Comparison of ENCODE assay signal across 8 cellular contexts in genomic region chrX:46572295-46572936, GRCh38. TPM values are rescaled to one million over a fixed set of nuclear protein-coding genes. Genes with fewer than 3 reads are reported as not detected.
DNase-seq lines count a peak whose midpoint lies in the region; ATAC-seq, FAIRE-seq and TF ChIP-seq lines count a peak whose summit lies in the region.

No MANE protein-coding gene starts in this region.

- H3K9me3 ChIP-seq in HepG2 (ENCODE audit: low read length) (no peaks in the 10 kb centered on the region), right lobe of liver (no peaks in the 10 kb centered on the region), gastroesophageal sphincter (no peaks in the 10 kb centered on the region)

- H3K4me3 ChIP-seq in HepG2 (replicated peaks in 1 of 3; ENCODE audit: insufficient read depth in 1 of 3, low read depth in 2 of 3, low read length in 3 of 3) = peak overlapping the region in 1 of 3 experiments; percentile 63; a peak in 2 of 6 replicates
- H3K4me3 ChIP-seq in right lobe of liver = no peak overlapping the region
- no peak overlapping the region for H3K4me3 ChIP-seq in gastroesophageal sphincter
- no peak overlapping the region for H3K4me3 ChIP-seq in brain microvascular endothelial cell (ENCODE audit: low read depth, low read length)

- H3K27ac ChIP-seq in HepG2 (ENCODE audit: extremely low read length, insufficient read depth, low read length) (no peak overlapping the region), right lobe of liver (no peak overlapping the region), gastroesophageal sphincter (peak overlapping the region in 1 of 4 donors; percentile 72), brain microvascular endothelial cell (no peak overlapping the region)

- peak overlapping the region; percentile 83 for H2AFZ ChIP-seq in HepG2 (ENCODE audit: low read length)

- H3K27me3 ChIP-seq in HepG2 (ENCODE audit: control insufficient read depth in 1 of 2, insufficient read depth in 2 of 2, low read length in 2 of 2) = no peaks in the 10 kb centered on the region
- H3K27me3 ChIP-seq in right lobe of liver = no peaks in the 10 kb centered on the region
- peaks cover 9% of the 10 kb centered on the region for H3K27me3 ChIP-seq in gastroesophageal sphincter
- H3K27me3 ChIP-seq in brain microvascular endothelial cell (replicated peaks) = no peaks in the 10 kb centered on the region

- H3K79me2 ChIP-seq in HepG2 (ENCODE audit: insufficient read depth, low read length) = peaks cover 14% of the 10 kb centered on the region

- intact Hi-C loops in HepG2 (cut with micrococcal nuclease; ENCODE audit: unreplicated experiment) = loop anchor here (5.0 kb wide), 1 partner anchor 70 kb away; no protein-coding TSS in a partner anchor
- intact Hi-C loops in right lobe of liver (cut with DNase I) = no loop called here

- CTCF ChIA-PET in HepG2 (lab: Yijun Ruan, JAX; ENCODE audit: low intra/inter-chr PET ratio, low total read pairs) = interaction anchor here (1.0 kb wide), 1 partner anchor 18 kb away, joined by 3 read pairs; no protein-coding TSS in a partner anchor

- no peaks in the 10 kb centered on the region for H3K36me3 ChIP-seq in HepG2 (replicated peaks in 1 of 2; ENCODE audit: control insufficient read depth in 1 of 2, insufficient read depth in 2 of 2, low read length in 2 of 2)
- no peaks in the 10 kb centered on the region for H3K36me3 ChIP-seq in right lobe of liver
- H3K36me3 ChIP-seq in gastroesophageal sphincter = no peaks in the 10 kb centered on the region
- no peaks in the 10 kb centered on the region for H3K36me3 ChIP-seq in brain microvascular endothelial cell (replicated peaks)

- TF ChIP-seq POLR2A in HepG2 (IDR thresholded peaks at IDR 0.05; ENCODE audit: insufficient read depth in 1 of 2, low read depth in 2 of 2, low read length in 2 of 2) (no peak), right lobe of liver (IDR thresholded peaks at IDR 0.05) (no peak), gastroesophageal sphincter (IDR thresholded peaks at IDR 0.05) (no peak)

- TF ChIP-seq CTCF in HepG2 (CRISPR knock-in tag; IDR thresholded peaks at IDR 0.05) = no peak
- TF ChIP-seq CTCF in right lobe of liver (IDR thresholded peaks at IDR 0.05) = peak in 1 of 4 donors; percentile 3
- TF ChIP-seq CTCF in gastroesophageal sphincter (IDR thresholded peaks at IDR 0.05) = no peak
- no peak for TF ChIP-seq CTCF in brain microvascular endothelial cell (IDR thresholded peaks at IDR 0.05; ENCODE audit: low read depth, low read length, missing control alignments)

- peak overlapping the region; percentile 82 for H3K4me2 ChIP-seq in HepG2 (ENCODE audit: low read depth, low read length)

- TF ChIP-seq EP300 in HepG2 (IDR thresholded peaks at IDR 0.05; ENCODE audit: low read depth in 2 of 2, low read length in 2 of 2) (no peak), HepG2 (CRISPR knock-in tag; IDR thresholded peaks at IDR 0.05; ENCODE audit: borderline replicate concordance) (no peak), gastroesophageal sphincter (IDR thresholded peaks at IDR 0.05) (no peak)

- ATAC-seq in HepG2 (no peak), right lobe of liver (no peak), HG03097 (IDR thresholded peaks at IDR 0.05; ENCODE audit: low FRiP score, unreplicated experiment) (peak; percentile 37), gastroesophageal sphincter (no peak)

- no peak overlapping the region for H3K9ac ChIP-seq in HepG2 (ENCODE audit: insufficient read depth, low read depth, low read length)

- 68% methylated on average over 5 of the region's 5 CpGs for WGBS in HepG2 (ENCODE audit: low lambda C conversion rate)
- 57% methylated on average over 5 of the region's 5 CpGs for WGBS in right lobe of liver (ENCODE audit: insufficient coverage, low coverage, low lambda C conversion rate, missing lambda C conversion rate)
- 62 to 85% methylated on average over 3 to 5 of the region's 5 CpGs for WGBS in gastroesophageal sphincter (ENCODE audit: low coverage in 1 of 2), 2 donors

- no peaks in the 10 kb centered on the region for H4K20me1 ChIP-seq in HepG2 (ENCODE audit: insufficient read depth, low read length)

- no peak for DNase-seq in HepG2 (ENCODE audit: low spot score)
- DNase-seq in right lobe of liver = no peak
- DNase-seq in T-helper 22 cell (ENCODE audit: low read depth) = peak; percentile 34
- DNase-seq in stimulated activated CD8-positive, alpha-beta memory T cell treated with anti-CD3 and anti-CD28 coated beads, Interleukin-4, amount 100 ng/mL, for 48 hours = peak; percentile 52
- DNase-seq in foreskin melanocyte = no peak
- no peak for DNase-seq in brain microvascular endothelial cell

- no TSS peak for BruUV-seq in HepG2 (replicated peaks; lab: Mats Ljungman, UMichigan)

- no peak for FAIRE-seq in HepG2 (lab: Jason Lieb, UNC)

- peaks cover 39% of the 10 kb centered on the region for H3K4me1 ChIP-seq in HepG2 (ENCODE audit: insufficient read depth, low read length)
- H3K4me1 ChIP-seq in right lobe of liver = peaks cover 0 to 3% (median 0%) of the 10 kb centered on the region in 4 donors
- H3K4me1 ChIP-seq in gastroesophageal sphincter = peaks cover 0 to 15% (median 0%) of the 10 kb centered on the region in 3 donors

- POLR2A ChIA-PET in HepG2 (lab: Yijun Ruan, JAX) = no interaction called here

- in situ Hi-C loops in HepG2 (cut with HindIII; ENCODE audit: extremely low pct_ligation_motif_present, low pct_unique_long_range_greater_than_20kb) = no loop called here
- in situ Hi-C loops in brain microvascular endothelial cell (cut with HindIII; ENCODE audit: low pct_ligation_motif_present, low sequenced_read_pairs) = no loop called here

- TF ChIP-seq RAD21 in HepG2 (CRISPR knock-in tag; IDR thresholded peaks at IDR 0.05) = no peak

TF ChIP-seq in HepG2, 621 proteins besides CTCF, POLR2A, EP300 and RAD21 (continues in another document):
- TF ChIP-seq ZNF12 (CRISPR knock-in tag; IDR thresholded peaks at IDR 0.05) (0 out of 2 replicates have a peak, but pooled peaks have one; percentile 13), TMF1 (CRISPR knock-in tag; IDR thresholded peaks at IDR 0.05; ENCODE audit: low read depth) (no peak)

RNA-seq across cellular contexts. Expression of gene CHST7, which starts 1.1 kb away (rescaled TPM):
- total RNA-seq in HepG2 (2016; rRNA removed; fragmentation: Illumina TruSeq; extraction: Trizol) (2.6 and 5.2 TPM in 2 replicates), right lobe of liver (1 to 10 TPM; 4.8 to 7.1 (median 5.7) TPM), gastroesophageal sphincter (10 to 100 TPM; 12.1 to 22.3 (median 18.3) TPM)
- 1.1 and 1.3 TPM in 2 replicates for total RNA-seq in HepG2 (2016; cell fraction: cytosol; rRNA removed; fragmentation: Illumina TruSeq; extraction: Trizol; ENCODE audit: low read depth)
- 2.8 and 5.0 TPM in 2 replicates for total RNA-seq in HepG2 (2016; cell fraction: insoluble cytoplasmic fraction; rRNA removed; fragmentation: Illumina TruSeq; extraction: Trizol)
- total RNA-seq in HepG2 (2016; cell fraction: membrane; rRNA removed; fragmentation: Illumina TruSeq; extraction: Trizol) = 1.9 and 2.2 TPM in 2 replicates
- 3.6 and 5.2 TPM in 2 replicates for total RNA-seq in HepG2 (2016; cell fraction: nucleus; rRNA removed; fragmentation: Illumina TruSeq; extraction: Trizol)
- polyA plus RNA-seq in HepG2 (2011; rRNA removed) = 2.4 and 2.8 TPM in 2 replicates
- 3.3 and 4.2 TPM in 2 replicates for polyA plus RNA-seq in HepG2 (2011; cell fraction: cytosol; rRNA removed)
- 2.5 and 3.6 TPM in 2 replicates for polyA plus RNA-seq in HepG2 (2011; cell fraction: nucleus; rRNA removed)
- 2.3 and 2.6 TPM in 2 replicates for polyA plus RNA-seq in HepG2 (2012)
- 0.46 and 0.62 TPM in 2 replicates for polyA plus RNA-seq in HepG2 (2016; cell fraction: cytosol; fragmentation: Illumina TruSeq; extraction: Trizol; ENCODE audit: low read depth)
- 1.7 and 2.0 TPM in 2 replicates for polyA plus RNA-seq in HepG2 (2016; cell fraction: insoluble cytoplasmic fraction; fragmentation: Illumina TruSeq; extraction: Trizol; ENCODE audit: low read depth)
- polyA plus RNA-seq in HepG2 (2016; cell fraction: membrane; fragmentation: Illumina TruSeq; extraction: Trizol; ENCODE audit: low read depth) = 0.87 and 0.94 TPM in 2 replicates
- 3.1 and 3.3 TPM in 2 replicates for polyA plus RNA-seq in HepG2 (2016; cell fraction: nucleus; fragmentation: Illumina TruSeq; extraction: Trizol; ENCODE audit: insufficient read depth, low read depth)
- polyA minus RNA-seq in HepG2 (2011; rRNA and poly(A)+ RNA removed; ENCODE audit: low replicate concordance) = 0.07 and 5.7 TPM in 2 replicates
- 2.6 and 4.3 TPM in 2 replicates for polyA minus RNA-seq in HepG2 (2011; cell fraction: cytosol; rRNA and poly(A)+ RNA removed)
- 3.5 and 4.4 TPM in 2 replicates for polyA minus RNA-seq in HepG2 (2011; cell fraction: nucleus; rRNA and poly(A)+ RNA removed)

RNA-seq across cellular contexts. Expression of gene ZNF674, which starts 27.2 kb away (rescaled TPM):
- total RNA-seq in HepG2 (2016; rRNA removed; fragmentation: Illumina TruSeq; extraction: Trizol) (3.5 and 4.2 TPM in 2 replicates), right lobe of liver (1 to 10 TPM in 5 of 6 experiments, under 1 TPM in 1; 0.86 to 3.1 (median 2.2) TPM), gastroesophageal sphincter (1 to 10 TPM; 3.1 to 5.7 (median 5.5) TPM)
- total RNA-seq in HepG2 (2016; cell fraction: cytosol; rRNA removed; fragmentation: Illumina TruSeq; extraction: Trizol; ENCODE audit: low read depth) = 0.35 and 1.0 TPM in 2 replicates
- total RNA-seq in HepG2 (2016; cell fraction: insoluble cytoplasmic fraction; rRNA removed; fragmentation: Illumina TruSeq; extraction: Trizol) = 2.6 and 4.7 TPM in 2 replicates
- 1.1 and 1.5 TPM in 2 replicates for total RNA-seq in HepG2 (2016; cell fraction: membrane; rRNA removed; fragmentation: Illumina TruSeq; extraction: Trizol)
- total RNA-seq in HepG2 (2016; cell fraction: nucleus; rRNA removed; fragmentation: Illumina TruSeq; extraction: Trizol) = 2.3 and 4.8 TPM in 2 replicates
- 2.9 and 4.0 TPM in 2 replicates for polyA plus RNA-seq in HepG2 (2011; rRNA removed)
- 1.3 and 2.6 TPM in 2 replicates for polyA plus RNA-seq in HepG2 (2011; cell fraction: cytosol; rRNA removed)
- 4.5 and 5.2 TPM in 2 replicates for polyA plus RNA-seq in HepG2 (2011; cell fraction: nucleus; rRNA removed)
- polyA plus RNA-seq in HepG2 (2012) = 1.7 and 2.4 TPM in 2 replicates
- polyA plus RNA-seq in HepG2 (2016; cell fraction: cytosol; fragmentation: Illumina TruSeq; extraction: Trizol; ENCODE audit: low read depth) = 0.17 and 0.28 TPM in 2 replicates
- polyA plus RNA-seq in HepG2 (2016; cell fraction: insoluble cytoplasmic fraction; fragmentation: Illumina TruSeq; extraction: Trizol; ENCODE audit: low read depth) = 2.6 and 3.3 TPM in 2 replicates
- polyA plus RNA-seq in HepG2 (2016; cell fraction: membrane; fragmentation: Illumina TruSeq; extraction: Trizol; ENCODE audit: low read depth) = 0.33 and 0.52 TPM in 2 replicates
- 5.1 and 5.8 TPM in 2 replicates for polyA plus RNA-seq in HepG2 (2016; cell fraction: nucleus; fragmentation: Illumina TruSeq; extraction: Trizol; ENCODE audit: insufficient read depth, low read depth)
- 9.1 and 19.5 TPM in 2 replicates for polyA minus RNA-seq in HepG2 (2011; rRNA and poly(A)+ RNA removed; ENCODE audit: low replicate concordance)
- polyA minus RNA-seq in HepG2 (2011; cell fraction: cytosol; rRNA and poly(A)+ RNA removed) = 1.8 and 2.8 TPM in 2 replicates
- 6.8 and 9.7 TPM in 2 replicates for polyA minus RNA-seq in HepG2 (2011; cell fraction: nucleus; rRNA and poly(A)+ RNA removed)

Comparison
In these comparisons a context has a peak if more than half of its experiments do, and no peak if none do; other contexts are left out.
1. DNase-seq: peak in T-helper 22 cell (single experiment) and stimulated activated CD8-positive, alpha-beta memory T cell treated with anti-CD3 and anti-CD28 coated beads, Interleukin-4, amount 100 ng/mL, for 48 hours (single experiment); none in HepG2 (single experiment), right lobe of liver (0 of 3), foreskin melanocyte (single experiment) and brain microvascular endothelial cell (single experiment).